21 cellular contexts compared by ENCODE assay signal in genomic region chr5:138969323-138970013, GRCh38.
DNase-seq lines count a peak whose midpoint lies in the region; TF ChIP-seq lines count a peak whose summit lies in the region.
"Had no signal": no experiment of that assay in that cellular context is flagged by ENCODE, and none has a peak within 500 bp of the region (broad histone marks: within the 10 kb centered on the region; RNA-seq: fewer than 3 reads in every experiment).

No MANE protein-coding gene starts in this region.

- H3K4me3 Mint-ChIP-seq in brain (no peak overlapping the region), neural crest cell (no peak overlapping the region)
- H3K4me3 Mint-ChIP-seq: activated CD4-positive, alpha-beta T cell treated with anti-CD3 and anti-CD28 coated beads, Interleukin-2, amount 10 ng/mL, durations not matched to agents 7 days and 5 days; central memory CD8-positive, alpha-beta T cell; H9; natural killer cell; stimulated activated naive CD8-positive, alpha-beta T cell treated with anti-CD3 and anti-CD28 coated beads, Interleukin-15, Interleukin-2, amounts not matched to agents 100 ng/mL and 50 ng/mL, for 24 hours; type B pancreatic cell had no signal

- H3K36me3 Mint-ChIP-seq in brain (no peaks in the 10 kb centered on the region), neural crest cell (ENCODE audit: low read depth) (no peaks in the 10 kb centered on the region)
- H3K36me3 Mint-ChIP-seq: natural killer cell had no signal

- H3K9me3 Mint-ChIP-seq in brain, result no peaks in the 10 kb centered on the region
- no peaks in the 10 kb centered on the region for H3K9me3 Mint-ChIP-seq in neural crest cell
- H3K9me3 Mint-ChIP-seq: activated CD4-positive, alpha-beta T cell treated with anti-CD3 and anti-CD28 coated beads, Interleukin-2, amount 10 ng/mL, durations not matched to agents 7 days and 5 days; central memory CD8-positive, alpha-beta T cell; H9; natural killer cell; stimulated activated naive CD8-positive, alpha-beta T cell treated with anti-CD3 and anti-CD28 coated beads, Interleukin-15, Interleukin-2, amounts not matched to agents 100 ng/mL and 50 ng/mL, for 24 hours; type B pancreatic cell had no signal

- H3K27ac Mint-ChIP-seq in brain (peak overlapping the region; percentile 40 to 89 (median 85)), neural crest cell (ENCODE audit: unreplicated experiment) (peak overlapping the region; percentile 80)
- H3K27ac Mint-ChIP-seq: activated CD4-positive, alpha-beta T cell treated with anti-CD3 and anti-CD28 coated beads, Interleukin-2, amount 10 ng/mL, durations not matched to agents 7 days and 5 days; natural killer cell; stimulated activated naive CD8-positive, alpha-beta T cell treated with anti-CD3 and anti-CD28 coated beads, Interleukin-15, Interleukin-2, amounts not matched to agents 100 ng/mL and 50 ng/mL, for 24 hours; type B pancreatic cell had no signal

- peaks cover 98% of the 10 kb centered on the region for H3K4me1 Mint-ChIP-seq in brain
- H3K4me1 Mint-ChIP-seq in neural crest cell, result peaks cover 47% of the 10 kb centered on the region
- H3K4me1 Mint-ChIP-seq: activated CD4-positive, alpha-beta T cell treated with anti-CD3 and anti-CD28 coated beads, Interleukin-2, amount 10 ng/mL, durations not matched to agents 7 days and 5 days had no signal

- DNase-seq in NCI-H1092 treated with DMSO at 0.1 percent for 48 hours (lab: John Stamatoyannopoulos, UW) (peak; percentile 91), NCI-H524 (lab: John Stamatoyannopoulos, UW) (peak; percentile 41 to 73), neural crest cell (ENCODE audit: low read depth, low spot score) (no peak), ecto neural progenitor cell (ENCODE audit: low spot score) (no peak), Kasumi-1 (lab: John Stamatoyannopoulos, UW) (no peak)
- DNase-seq in activated naive CD4-positive, alpha-beta T cell (lab: John Stamatoyannopoulos, UW), result no peak
- DNase-seq: activated CD4-positive, alpha-beta T cell treated with anti-CD3 and anti-CD28 coated beads, Interleukin-2, amount 10 ng/mL, durations not matched to agents 7 days and 5 days; activated CD8-positive, alpha-beta memory T cell treated with anti-CD3 and anti-CD28 coated beads, Interleukin-2, amount 50 U/mL, for 4 hours; effector memory CD4-positive, alpha-beta T cell; H9; left colon; MM.1S; natural killer cell; NCI-H146; NCI-H526 treated with DMSO at 0.1 percent for 48 hours; SHP77 treated with DMSO at 0.1 percent for 48 hours; stimulated activated CD4-positive, alpha-beta T cell treated with anti-CD3 and anti-CD28 coated beads, Interleukin-2, amount 100 ng/mL, for 48 hours had no signal

- H3K27me3 Mint-ChIP-seq in brain, result peaks cover 3% of the 10 kb centered on the region
- H3K27me3 Mint-ChIP-seq in neural crest cell (ENCODE audit: low read depth), result peaks cover 16% of the 10 kb centered on the region
- H3K27me3 Mint-ChIP-seq: central memory CD8-positive, alpha-beta T cell; stimulated activated naive CD8-positive, alpha-beta T cell treated with anti-CD3 and anti-CD28 coated beads, Interleukin-15, Interleukin-2, amounts not matched to agents 100 ng/mL and 50 ng/mL, for 24 hours; type B pancreatic cell had no signal

- TF ChIP-seq CTCF in brain (conservative IDR thresholded peaks at IDR 0.05), result no peak
- TF ChIP-seq CTCF in neural crest cell (conservative IDR thresholded peaks at IDR 0.05), result no peak

Comparison
In these comparisons a context has a peak if more than half of its experiments do, and no peak if none do; other contexts are left out.
1. DNase-seq: peak in NCI-H1092 treated with DMSO at 0.1 percent for 48 hours (single experiment) and NCI-H524 (2 of 2); none in neural crest cell (single experiment), ecto neural progenitor cell (single experiment), Kasumi-1 (0 of 2) and activated naive CD4-positive, alpha-beta T cell (0 of 4).